In the genomic region with DNA sequence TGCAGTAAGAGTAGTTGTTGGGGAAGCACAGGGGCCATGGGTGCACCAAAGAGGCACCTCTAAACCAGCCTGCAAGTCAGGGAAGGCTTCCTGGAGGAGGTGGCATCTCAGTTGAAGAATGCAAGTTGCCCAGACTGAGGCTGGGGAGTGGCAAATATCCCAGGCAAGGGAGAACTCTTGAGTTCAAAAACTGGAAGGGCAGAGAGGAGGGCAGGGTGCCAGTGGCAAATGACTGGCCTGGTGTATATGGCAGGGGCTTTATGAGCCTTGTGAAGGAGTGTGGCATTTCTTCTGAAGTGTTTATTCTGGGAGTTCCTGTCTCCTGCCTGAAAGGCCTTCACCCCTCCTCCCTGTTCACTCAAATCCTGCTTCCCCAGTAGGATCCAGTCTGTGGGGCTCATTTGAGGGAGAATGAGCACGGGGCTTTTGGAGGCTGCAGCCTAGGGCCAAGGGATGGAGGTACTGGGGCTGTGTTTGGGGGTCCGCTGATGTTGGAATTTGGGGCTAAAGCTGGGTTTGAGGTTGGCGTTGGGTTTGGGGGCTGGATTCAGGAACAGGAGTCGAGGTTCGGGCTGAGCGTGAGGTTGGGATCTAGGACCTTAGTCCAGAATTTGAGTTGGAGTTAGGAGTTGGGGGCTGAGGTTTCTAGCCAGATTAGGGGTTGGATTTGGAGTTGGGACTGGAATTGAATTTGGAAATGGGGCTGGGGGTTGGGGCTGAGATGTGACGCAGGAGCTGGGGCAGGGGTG, we compare ENCODE assay signal across 9 cellular contexts. TPM values are rescaled to one million over a fixed set of nuclear protein-coding genes. Genes with fewer than 3 reads are reported as not detected.
DNase-seq lines count a peak whose midpoint lies in the region; ATAC-seq and TF ChIP-seq lines count a peak whose summit lies in the region.
"Had no signal": no experiment of that assay in that cellular context is flagged by ENCODE, and none has a peak within 500 bp of the region (broad histone marks: within the 10 kb centered on the region; RNA-seq: fewer than 3 reads in every experiment).

Gene TMEM125 (plus strand): TSS at position 357 of the 749 bp plus-strand sequence. CDS start 2,740 bp downstream, outside the sequence.

- peaks cover 21% of the 10 kb centered on the region for H3K4me1 Mint-ChIP-seq in activated T-cell treated with anti-CD3 and anti-CD28 coated beads, Interleukin-2, amount 50 U/mL, for 4 hours (ENCODE audit: low read depth)

- TF ChIP-seq POLR2A in stomach (IDR thresholded peaks at IDR 0.05), result no peak

- 53 to 68% (median 65%) methylated on average over 7 of the region's 7 CpGs for WGBS in stomach, 5 donors

- no peaks in the 10 kb centered on the region for H3K9me3 ChIP-seq in ascending aorta
- H3K9me3 ChIP-seq in stomach, result no peaks in the 10 kb centered on the region

- peaks cover 19% of the 10 kb centered on the region for H3K27me3 Mint-ChIP-seq in activated T-cell treated with anti-CD3 and anti-CD28 coated beads, Interleukin-2, amount 50 U/mL, for 4 hours (ENCODE audit: low read depth)

- H3K27me3 ChIP-seq in ascending aorta, result peaks cover 5% of the 10 kb centered on the region
- H3K27me3 ChIP-seq in stomach, result peaks cover 0 to 28% (median 10%) of the 10 kb centered on the region in 3 donors
- H3K27me3 ChIP-seq: BLaER1 treated with 17β-estradiol and CSF1 and Interleukin-3, amounts not matched to agents 10 nM and 100 nM had no signal

- peaks cover 3% of the 10 kb centered on the region for H3K9me3 Mint-ChIP-seq in activated T-cell treated with anti-CD3 and anti-CD28 coated beads, Interleukin-2, amount 50 U/mL, for 4 hours

- DNase-seq in activated T-cell treated with anti-CD3 and anti-CD28 coated beads, Interleukin-2, amount 50 U/mL, for 4 hours, result no peak
- no peak for DNase-seq in activated T-cell treated with anti-CD3 and anti-CD28 coated beads for 4 hours
- peak in 1 of 2 donors; percentile 60 for DNase-seq in ascending aorta (ENCODE audit: low spot score in 2 of 2)
- peak; percentile 45 for DNase-seq in left lobe of liver (ENCODE audit: low spot score)
- peak; percentile 59 for DNase-seq in stomach
- DNase-seq in midbrain (lab: John Stamatoyannopoulos, UW), result no peak
- DNase-seq in NCI-H2227 treated with DMSO at 0.1 percent for 48 hours (lab: John Stamatoyannopoulos, UW), result no peak
- DNase-seq in SKM-1 treated with dmso at 0.1 percent for 144 hours (lab: John Stamatoyannopoulos, UW; ENCODE audit: unreplicated experiment), result no peak

- H3K4me3 ChIP-seq in ascending aorta (peak within 1 kb of the TSS; percentile 10 to 28), stomach (peak within 1 kb of the TSS; percentile 27 to 45 (median 38))
- H3K4me3 ChIP-seq: BLaER1 treated with 17β-estradiol and CSF1 and Interleukin-3, amounts not matched to agents 10 nM and 100 nM had no signal

- peak within 1 kb of the TSS; percentile 16 for H3K4me3 Mint-ChIP-seq in activated T-cell treated with anti-CD3 and anti-CD28 coated beads, Interleukin-2, amount 50 U/mL, for 4 hours

- no peak for TF ChIP-seq EP300 in stomach (IDR thresholded peaks at IDR 0.05)

- intact Hi-C loops in ascending aorta (cut with DNase I) (no loop called here), stomach (cut with DNase I; ENCODE audit: low total_unique reads) (no loop called here)

- no peak for ATAC-seq in activated T-cell treated with anti-CD3 and anti-CD28 coated beads, Interleukin-2, amount 50 U/mL, for 4 hours
- no peak for ATAC-seq in left lobe of liver

- no peak for TF ChIP-seq CTCF in ascending aorta (IDR thresholded peaks at IDR 0.05)
- no peak for TF ChIP-seq CTCF in stomach (IDR thresholded peaks at IDR 0.05)

- H3K36me3 ChIP-seq in ascending aorta (no peaks in the 10 kb centered on the region), stomach (no peaks in the 10 kb centered on the region)
- H3K36me3 ChIP-seq: BLaER1 treated with 17β-estradiol and CSF1 and Interleukin-3, amounts not matched to agents 10 nM and 100 nM had no signal

- H3K4me1 ChIP-seq in ascending aorta (no peaks in the 10 kb centered on the region), stomach (peaks cover 7 to 52% (median 32%) of the 10 kb centered on the region in 4 donors)

- H3K36me3 Mint-ChIP-seq in activated T-cell treated with anti-CD3 and anti-CD28 coated beads, Interleukin-2, amount 50 U/mL, for 4 hours (ENCODE audit: insufficient read depth), result peaks cover 2% of the 10 kb centered on the region

- H3K27ac ChIP-seq in ascending aorta (no peak within 1 kb of the TSS), stomach (peak within 1 kb of the TSS; percentile 79 to 86 (median 81))
- H3K27ac ChIP-seq: BLaER1 treated with 17β-estradiol and CSF1 and Interleukin-3, amounts not matched to agents 10 nM and 100 nM had no signal

RNA-seq across cellular contexts. Expression of gene TMEM125, which starts in this region (rescaled TPM):
- total RNA-seq in activated T-cell treated with anti-CD3 and anti-CD28 coated beads, Interleukin-2, amount 50 U/mL, for 4 hours, result not detected
- total RNA-seq in ascending aorta (not detected), left lobe of liver (0.45 TPM), stomach (10 to 100 TPM in 3 of 5 donors, 1 to 10 TPM in 2; 7.0 to 41.9 (median 13.6) TPM)
- 10 to 100 TPM; 19.2 to 38.8 (median 26.5) TPM for polyA plus RNA-seq in stomach

Comparison
In these comparisons a context has a peak if more than half of its experiments do, and no peak if none do; other contexts are left out.
1. Peak in DNase-seq in left lobe of liver; RNA of the gene not detected or under 1 TPM.
2. H3K27ac ChIP-seq: peak in stomach (5 of 5); none in ascending aorta (0 of 2).